ENCODE assay signal across 31 cellular contexts in the genomic region with DNA sequence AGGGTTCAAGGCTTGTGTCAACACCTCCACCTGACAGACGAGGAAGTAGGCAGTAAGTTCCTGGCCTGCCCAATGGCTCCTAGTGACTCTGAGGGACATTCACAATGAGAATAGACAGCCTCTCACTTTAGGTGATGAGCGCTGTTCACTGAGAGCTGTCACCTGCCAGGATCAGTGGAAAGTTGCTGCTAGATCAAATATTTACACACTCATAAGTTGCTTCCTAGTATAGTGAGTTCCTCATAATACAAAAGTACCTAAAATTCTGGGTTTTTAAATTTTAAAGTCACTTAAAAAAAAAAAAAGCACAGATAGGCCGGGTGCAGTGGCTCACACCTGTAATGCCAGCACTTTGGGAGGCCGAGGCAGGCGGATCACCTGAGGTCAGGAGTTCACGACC.
"Had no signal": no experiment of that assay in that cellular context is flagged by ENCODE, and none has a peak within 500 bp of the region (broad histone marks: within the 10 kb centered on the region; RNA-seq: fewer than 3 reads in every experiment).

No MANE protein-coding gene starts in this region.

- H3K36me3 Mint-ChIP-seq: activated CD4-positive, alpha-beta memory T cell treated with anti-CD3 and anti-CD28 coated beads for 36 hours; activated naive CD4-positive, alpha-beta T cell treated with anti-CD3 and anti-CD28 coated beads, Interleukin-2, amount 50 U/mL, for 72 hours had no signal

- DNase-seq: activated CD4-positive, alpha-beta memory T cell treated with anti-CD3 and anti-CD28 coated beads for 36 hours; activated CD4-positive, alpha-beta T cell treated with anti-CD3 and anti-CD28 coated beads, Interleukin-2, amount 10 ng/mL, durations not matched to agents 7 days and 5 days; activated CD4-positive, CD25-positive, alpha-beta regulatory T cell; activated CD8-positive, alpha-beta memory T cell treated with anti-CD3 and anti-CD28 coated beads for 24 hours; activated effector memory CD4-positive, alpha-beta T cell treated with anti-CD3 and anti-CD28 coated beads, Interleukin-2, amount 50 U/mL, for 16 hours; activated naive CD4-positive, alpha-beta T cell treated with Interleukin-2 at 50 U/mL for 16 hours; activated naive CD8-positive, alpha-beta T cell treated with anti-CD3 and anti-CD28 coated beads, Interleukin-2, amount 50 U/mL, for 24 hours; activated T-cell treated with anti-CD3 and anti-CD28 coated beads, Interleukin-2, amount 50 U/mL, for 4 hours; amniotic stem cell; body of pancreas; MG63; MV-4-11; NCI-H1092 treated with DMSO at 0.1 percent for 48 hours; NCI-H1417 treated with DMSO at 0.1 percent for 48 hours; NCI-H1694; NCI-H2029; NCI-H2107; NCI-H2171 treated with DMSO at 0.1 percent for 48 hours; NCI-H226; NCI-H69; NK-92 treated with Interleukin-12 subunit alpha and Interleukin-12 subunit beta, amount 100 ng/mL, for 24 hours; Peyer's patch; Right ventricle myocardium superior; SJCRH30; SK-N-SH; T-helper 1 cell had no signal

- H3K27me3 ChIP-seq: ascending aorta, body of pancreas, MG63, Peyer's patch, SJCRH30 had no signal

- H3K4me3 ChIP-seq: ascending aorta, body of pancreas, MG63, Peyer's patch, SJCRH30 had no signal

- H3K4me1 Mint-ChIP-seq: activated CD4-positive, alpha-beta T cell treated with anti-CD3 and anti-CD28 coated beads, Interleukin-2, amount 10 ng/mL, durations not matched to agents 7 days and 5 days; activated naive CD8-positive, alpha-beta T cell treated with anti-CD3 and anti-CD28 coated beads, Interleukin-2, amount 50 U/mL, for 24 hours; central memory CD8-positive, alpha-beta T cell had no signal

- H3K27ac Mint-ChIP-seq: activated CD4-positive, alpha-beta memory T cell treated with anti-CD3 and anti-CD28 coated beads for 36 hours; activated CD4-positive, alpha-beta T cell treated with anti-CD3 and anti-CD28 coated beads, Interleukin-2, amount 10 ng/mL, durations not matched to agents 7 days and 5 days; activated naive CD4-positive, alpha-beta T cell treated with anti-CD3 and anti-CD28 coated beads, Interleukin-2, amount 50 U/mL, for 72 hours; activated naive CD8-positive, alpha-beta T cell treated with anti-CD3 and anti-CD28 coated beads, Interleukin-2, amount 50 U/mL, for 24 hours had no signal

- H3K9me2 ChIP-seq: SK-N-SH had no signal

- H3K4me2 ChIP-seq: SK-N-SH had no signal

- H3K9me3 Mint-ChIP-seq: activated CD4-positive, alpha-beta memory T cell treated with anti-CD3 and anti-CD28 coated beads for 36 hours; activated CD4-positive, alpha-beta T cell treated with anti-CD3 and anti-CD28 coated beads, Interleukin-2, amount 10 ng/mL, durations not matched to agents 7 days and 5 days; activated naive CD8-positive, alpha-beta T cell treated with anti-CD3 and anti-CD28 coated beads, Interleukin-2, amount 50 U/mL, for 24 hours; activated T-cell treated with anti-CD3 and anti-CD28 coated beads, Interleukin-2, amount 50 U/mL, for 4 hours; central memory CD8-positive, alpha-beta T cell had no signal

- H3K36me3 ChIP-seq: ascending aorta, MG63, Peyer's patch, SJCRH30 had no signal

- H3K4me1 ChIP-seq: ascending aorta, body of pancreas, Peyer's patch had no signal

- ATAC-seq: activated naive CD4-positive, alpha-beta T cell treated with anti-CD3 and anti-CD28 coated beads, Interleukin-2, amount 50 U/mL, for 72 hours; activated naive CD8-positive, alpha-beta T cell treated with anti-CD3 and anti-CD28 coated beads, Interleukin-2, amount 50 U/mL, for 24 hours; activated T-cell treated with anti-CD3 and anti-CD28 coated beads, Interleukin-2, amount 50 U/mL, for 4 hours; body of pancreas had no signal

- H3K27me3 Mint-ChIP-seq: activated CD4-positive, alpha-beta memory T cell treated with anti-CD3 and anti-CD28 coated beads for 36 hours; activated CD4-positive, alpha-beta T cell treated with anti-CD3 and anti-CD28 coated beads, Interleukin-2, amount 10 ng/mL, durations not matched to agents 7 days and 5 days; central memory CD8-positive, alpha-beta T cell had no signal

- H3K9me3 ChIP-seq: body of pancreas, MG63, Peyer's patch, SJCRH30, SK-N-SH had no signal

- H3K27ac ChIP-seq: ascending aorta, body of pancreas, Peyer's patch, RWPE1, SJCRH30, VCaP had no signal

- H3K4me3 Mint-ChIP-seq: activated CD4-positive, alpha-beta memory T cell treated with anti-CD3 and anti-CD28 coated beads for 36 hours; activated CD4-positive, alpha-beta T cell treated with anti-CD3 and anti-CD28 coated beads, Interleukin-2, amount 10 ng/mL, durations not matched to agents 7 days and 5 days; activated naive CD8-positive, alpha-beta T cell treated with anti-CD3 and anti-CD28 coated beads, Interleukin-2, amount 50 U/mL, for 24 hours; activated T-cell treated with anti-CD3 and anti-CD28 coated beads, Interleukin-2, amount 50 U/mL, for 4 hours; central memory CD8-positive, alpha-beta T cell had no signal
